Comparison of ENCODE assay signal across 17 cellular contexts in the genomic region with DNA sequence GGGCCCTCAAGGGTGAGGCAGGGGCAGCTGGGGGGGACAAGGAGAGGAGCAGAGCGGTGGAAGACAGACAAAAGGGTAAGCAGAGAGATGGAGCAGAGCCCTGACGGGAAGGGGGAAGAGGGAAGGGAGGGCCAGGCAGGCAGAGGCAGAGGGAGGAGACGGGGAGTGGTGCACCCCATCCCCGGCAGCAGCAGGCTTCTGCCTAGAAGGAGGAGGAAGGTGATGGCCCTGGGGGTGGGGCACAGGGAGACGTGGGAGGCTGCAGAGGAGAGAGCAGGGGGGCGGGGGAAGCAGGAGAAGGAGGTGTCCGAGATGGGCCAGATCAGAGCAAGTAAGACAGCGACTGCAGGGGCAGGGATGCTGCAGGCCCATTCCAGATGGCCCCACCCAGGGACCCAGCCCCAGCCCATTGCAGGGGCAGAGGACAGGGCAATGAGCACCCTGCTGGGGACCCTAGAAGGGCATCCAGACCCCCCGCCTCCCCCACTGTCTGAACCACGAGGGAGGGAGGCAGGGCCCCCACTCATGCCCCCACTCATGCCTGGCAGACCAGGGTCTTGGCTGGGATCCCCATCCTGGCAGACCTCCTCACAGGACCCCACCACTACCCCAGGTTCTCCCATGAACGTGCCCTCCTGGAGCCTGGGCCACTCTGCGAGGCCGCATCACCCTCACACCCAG. TPM values are rescaled to one million over a fixed set of nuclear protein-coding genes. Genes with fewer than 3 reads are reported as not detected.
"Had no signal": no experiment of that assay in that cellular context is flagged by ENCODE, and none has a peak within 500 bp of the region (broad histone marks: within the 10 kb centered on the region; RNA-seq: fewer than 3 reads in every experiment).

No MANE protein-coding gene starts in this region.

- H3K4me3 ChIP-seq: ascending aorta, cardiac muscle cell, transverse colon had no signal

- DNase-seq: activated CD4-positive, alpha-beta T cell treated with anti-CD3 and anti-CD28 coated beads, Interleukin-2, amount 10 ng/mL, durations not matched to agents 24 days and 14 days; activated naive CD4-positive, alpha-beta T cell treated with Interleukin-2 at 50 U/mL for 16 hours; activated naive CD8-positive, alpha-beta T cell treated with anti-CD3 and anti-CD28 coated beads, Interleukin-2, amount 50 U/mL, for 24 hours; midbrain; naive B cell; right cardiac atrium; stimulated activated CD4-positive, alpha-beta T cell treated with anti-CD3 and anti-CD28 coated beads, Interleukin-2, amount 100 ng/mL, for 24 hours; stimulated activated naive B cell treated with anti-CD40 and anti-IgM and Interleukin-4, amounts not matched to agents 10 μg/mL and 1 μg/mL and 100 μg/mL, for 72 hours; substantia nigra; transverse colon had no signal

- ATAC-seq: activated naive CD8-positive, alpha-beta T cell treated with anti-CD3 and anti-CD28 coated beads, Interleukin-2, amount 50 U/mL, for 24 hours; right cardiac atrium; stimulated activated naive B cell treated with anti-CD40 and anti-IgM and Interleukin-4, amounts not matched to agents 10 μg/mL and 1 μg/mL and 100 μg/mL, for 72 hours had no signal

- H3K27ac Mint-ChIP-seq: activated CD4-positive, alpha-beta T cell treated with anti-CD3 and anti-CD28 coated beads, Interleukin-2, amount 10 ng/mL, durations not matched to agents 24 days and 14 days; activated naive CD8-positive, alpha-beta T cell treated with anti-CD3 and anti-CD28 coated beads, Interleukin-2, amount 50 U/mL, for 24 hours; progenitor cell of endocrine pancreas; stimulated activated naive B cell treated with anti-CD40 and anti-IgM and Interleukin-4, amounts not matched to agents 10 μg/mL and 1 μg/mL and 100 μg/mL, for 72 hours had no signal

- H3K27ac ChIP-seq: ascending aorta, cardiac muscle cell, transverse colon had no signal

- H3K9me3 ChIP-seq: ascending aorta, transverse colon had no signal

- H3K36me3 Mint-ChIP-seq: stimulated activated naive B cell treated with anti-CD40 and anti-IgM and Interleukin-4, amounts not matched to agents 10 μg/mL and 1 μg/mL and 100 μg/mL, for 72 hours had no signal

- H3K36me3 ChIP-seq: ascending aorta, cardiac muscle cell, transverse colon had no signal

- H3K9me3 Mint-ChIP-seq: activated CD4-positive, alpha-beta T cell treated with anti-CD3 and anti-CD28 coated beads, Interleukin-2, amount 10 ng/mL, durations not matched to agents 24 days and 14 days; activated naive CD8-positive, alpha-beta T cell treated with anti-CD3 and anti-CD28 coated beads, Interleukin-2, amount 50 U/mL, for 24 hours; naive B cell; stimulated activated naive B cell treated with anti-CD40 and anti-IgM and Interleukin-4, amounts not matched to agents 10 μg/mL and 1 μg/mL and 100 μg/mL, for 72 hours had no signal

- H3K4me1 ChIP-seq: ascending aorta had no signal

- H3K4me3 Mint-ChIP-seq: activated CD4-positive, alpha-beta T cell treated with anti-CD3 and anti-CD28 coated beads, Interleukin-2, amount 10 ng/mL, durations not matched to agents 24 days and 14 days; activated naive CD8-positive, alpha-beta T cell treated with anti-CD3 and anti-CD28 coated beads, Interleukin-2, amount 50 U/mL, for 24 hours; stimulated activated naive B cell treated with anti-CD40 and anti-IgM and Interleukin-4, amounts not matched to agents 10 μg/mL and 1 μg/mL and 100 μg/mL, for 72 hours had no signal

RNA-seq across cellular contexts. Expression of gene L1CAM, which starts 2.7 kb away (rescaled TPM):
- total RNA-seq: endothelial cell of umbilical vein had no signal

RNA-seq across cellular contexts. Expression of gene AVPR2, which starts 21.2 kb away (rescaled TPM):
- total RNA-seq: activated CD4-positive, alpha-beta T cell treated with anti-CD3 and anti-CD28 coated beads, Interleukin-2, amount 10 ng/mL, durations not matched to agents 24 days and 14 days; cardiac muscle cell; endothelial cell of umbilical vein; frontal cortex; liver; progenitor cell of endocrine pancreas had no signal
- polyA plus RNA-seq: endothelial cell of umbilical vein, keratinocyte had no signal
